ENCODE assay signal across 22 cellular contexts in the genomic region with DNA sequence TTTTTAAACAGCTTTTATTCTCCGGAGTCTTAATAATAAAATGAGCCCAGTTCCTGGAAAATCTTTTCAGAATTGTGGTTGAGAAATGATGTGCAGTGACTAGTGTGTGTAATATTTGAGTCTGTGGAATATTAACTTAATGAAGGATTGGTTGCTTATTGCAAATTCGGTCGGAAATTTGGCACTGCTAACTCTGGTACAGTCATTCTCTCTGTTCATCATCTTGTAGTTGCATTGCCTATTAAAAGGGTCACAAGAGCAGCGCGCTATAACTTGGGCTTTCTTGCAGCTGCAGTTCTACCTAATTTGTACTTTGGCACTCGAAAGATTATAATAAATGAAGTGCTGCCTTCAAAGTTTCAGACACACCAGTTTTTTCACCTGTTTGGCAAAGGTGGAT.
"Had no signal": no experiment of that assay in that cellular context is flagged by ENCODE, and none has a peak within 500 bp of the region (broad histone marks: within the 10 kb centered on the region; RNA-seq: fewer than 3 reads in every experiment).

No MANE protein-coding gene starts in this region.

- H3K27ac ChIP-seq: esophagus squamous epithelium, neutrophil, pancreas, right lobe of liver, thoracic aorta, tibial nerve, upper lobe of left lung had no signal

- H3K36me3 ChIP-seq: esophagus squamous epithelium, neutrophil, pancreas, right lobe of liver, thoracic aorta, tibial nerve, upper lobe of left lung had no signal

- H3K27me3 ChIP-seq: esophagus squamous epithelium, neutrophil, pancreas, right lobe of liver, tibial nerve, upper lobe of left lung had no signal

- H3K4me2 ChIP-seq: smooth muscle cell had no signal

- DNase-seq: cerebellar nuclear complex; cortex of kidney; effector memory CD8-positive, alpha-beta T cell; erythroblast; esophagus squamous epithelium; head of caudate nucleus; naive B cell; pancreas; retina; right lobe of liver; stimulated activated CD4-positive, alpha-beta T cell treated with anti-CD3 and anti-CD28 coated beads, Interleukin-12 subunit alpha, Interleukin-12 subunit beta, amount 100 ng/mL, for 4 hours; stimulated activated CD4-positive, alpha-beta T cell treated with anti-CD3 and anti-CD28 coated beads, Interleukin-1b, Interleukin-23, amount 100 ng/mL, for 48 hours; stimulated activated CD4-positive, alpha-beta T cell treated with anti-CD3 and anti-CD28 coated beads, Interleukin-4, amount 100 ng/mL, for 1 hour; stimulated activated CD8-positive, alpha-beta memory T cell treated with anti-CD3 and anti-CD28 coated beads, Interleukin-4, amount 100 ng/mL, for 48 hours; stimulated activated naive CD4-positive, alpha-beta T cell; upper lobe of left lung had no signal

- H3K4me3 ChIP-seq: esophagus squamous epithelium, lung, mucosa of descending colon, pancreas, right lobe of liver, smooth muscle cell, thoracic aorta, tibial nerve, upper lobe of left lung had no signal

- H3K9me3 ChIP-seq: esophagus squamous epithelium, neutrophil, pancreas, right lobe of liver, thoracic aorta, tibial nerve, upper lobe of left lung had no signal

- H3K4me1 ChIP-seq: pancreas, right lobe of liver, tibial nerve, upper lobe of left lung had no signal
